ENCODE assay signal across 9 cellular contexts in genomic region chr9:70438341-70438924, GRCh38. TPM values are rescaled to one million over a fixed set of nuclear protein-coding genes. Genes with fewer than 3 reads are reported as not detected.
A peak's percentile ranks its signal among the peaks of the same experiment; 100 is the strongest.
DNase-seq lines count a peak whose midpoint lies in the region; ATAC-seq and TF ChIP-seq lines count a peak whose summit lies in the region.
"Had no signal": no experiment of that assay in that cellular context is flagged by ENCODE, and none has a peak within 500 bp of the region (broad histone marks: within the 10 kb centered on the region; RNA-seq: fewer than 3 reads in every experiment).

No MANE protein-coding gene starts in this region.

- intact Hi-C loops in breast epithelium (cut with DNase I; ENCODE audit: low total_unique reads): no loop called here

- H3K4me1 ChIP-seq in breast epithelium: no peaks in the 10 kb centered on the region

- H3K36me3 ChIP-seq in breast epithelium: no peaks in the 10 kb centered on the region

- H3K9me3 ChIP-seq in breast epithelium: no peaks in the 10 kb centered on the region

- no peak for TF ChIP-seq POLR2A in breast epithelium (IDR thresholded peaks at IDR 0.05)

- DNase-seq in A172 (ENCODE audit: low spot score) (peak; percentile 90), Kasumi-1 (lab: John Stamatoyannopoulos, UW) (peak; percentile 81 to 88), breast epithelium (ENCODE audit: low spot score in 2 of 2) (no peak), left lobe of liver (ENCODE audit: low spot score) (no peak), NCI-H187 (lab: John Stamatoyannopoulos, UW) (no peak), RPMI8226 (no peak), islet precursor cell (no peak)
- DNase-seq: activated T-cell treated with anti-CD3 and anti-CD28 coated beads, Interleukin-2, amount 50 U/mL, for 4 hours had no signal

- no peaks in the 10 kb centered on the region for H3K27me3 ChIP-seq in breast epithelium

- peak overlapping the region; percentile 16 to 55 for H3K27ac ChIP-seq in breast epithelium

- TF ChIP-seq CTCF in breast epithelium (IDR thresholded peaks at IDR 0.05): no peak

- ATAC-seq in left lobe of liver (peak; percentile 81), HG03432 (IDR thresholded peaks at IDR 0.05; ENCODE audit: unreplicated experiment) (no peak)

- H3K4me3 ChIP-seq in breast epithelium: no peak overlapping the region

RNA-seq across cellular contexts. Expression of gene KLF9, which starts 24.0 kb away (rescaled TPM):
- 0.81 and 1.1 TPM in 2 replicates for total RNA-seq in A172 (2014; rRNA removed; shearing (Covaris generic))
- total RNA-seq in breast epithelium (100 to 1,000 TPM; 129 to 223 (median 206) TPM), left lobe of liver (35.5 TPM)

Comparison
In these comparisons a context has a peak if more than half of its experiments do, and no peak if none do; other contexts are left out.
1. DNase-seq: peak in A172 (single experiment) and Kasumi-1 (2 of 2); none in breast epithelium (0 of 2), left lobe of liver (single experiment), NCI-H187 (0 of 2), RPMI8226 (single experiment) and islet precursor cell (single experiment).
2. RNA of gene KLF9, which starts 24.0 kb away (total RNA-seq): 129 to 223 TPM in breast epithelium and 35.5 TPM in left lobe of liver (single experiment); 0.81 to 1.1 TPM in A172; every median in the first group is over 10 times any median in the second.